Comparison of ENCODE assay signal across 21 cellular contexts in genomic region chr2:71463342-71463654, GRCh38. TPM values are rescaled to one million over a fixed set of nuclear protein-coding genes. Genes with fewer than 3 reads are reported as not detected.
"Had no signal": no experiment of that assay in that cellular context is flagged by ENCODE, and none has a peak within 500 bp of the region (broad histone marks: within the 10 kb centered on the region; RNA-seq: fewer than 3 reads in every experiment).

No MANE protein-coding gene starts in this region.

- H3K9ac ChIP-seq: KMS-11 had no signal

- H3K27ac ChIP-seq: body of pancreas, KMS-11, RWPE1 had no signal

- ATAC-seq: activated CD4-positive, CD25-positive, alpha-beta regulatory T cell treated with anti-CD3 and anti-CD28 coated beads, Interleukin-2, amount 50 U/mL, for 24 hours; activated CD8-positive, alpha-beta T cell treated with anti-CD3 and anti-CD28 coated beads for 36 hours; body of pancreas; Panc1 had no signal

- H3K27me3 ChIP-seq: body of pancreas had no signal

- H3K4me2 ChIP-seq: KMS-11 had no signal

- H3K4me3 ChIP-seq: body of pancreas had no signal

- FAIRE-seq: bronchial epithelial cell had no signal

- H3K9me3 ChIP-seq: body of pancreas had no signal

- DNase-seq: activated CD4-positive, alpha-beta T cell treated with anti-CD3 and anti-CD28 coated beads for 4 hours; activated CD8-positive, alpha-beta T cell treated with anti-CD3 and anti-CD28 coated beads for 36 hours; activated T-cell treated with anti-CD3 and anti-CD28 coated beads, Interleukin-2, amount 50 U/mL, for 48 hours; aorta; body of pancreas; MV-4-11; NCI-H1105 treated with DMSO at 0.1 percent for 48 hours; NCI-H1436 treated with DMSO at 0.1 percent for 48 hours; NCI-H187; NCI-H2081; NCI-H510A treated with DMSO at 0.1 percent for 48 hours; NCI-H69; NK-92 treated with Interleukin-12 subunit alpha and Interleukin-12 subunit beta, amount 100 ng/mL, for 24 hours; OCI-M1; SHP77 had no signal

RNA-seq across cellular contexts. Expression of gene DYSF, which starts 9.9 kb away (rescaled TPM):
- total RNA-seq: activated T-helper 2 cell treated with anti-CD3 and anti-CD28 coated beads, Interferon-gamma antibody, Interleukin-2, Interleukin-4, amounts not matched to agents 10 μg/mL and 5 μg/mL and 100 μg/mL, durations not matched to agents 14 hours and 24 hours and 36 hours had no signal
